9 cellular contexts compared by ENCODE assay signal in genomic region chr19:1491849-1492170, GRCh38. TPM values are rescaled to one million over a fixed set of nuclear protein-coding genes. Genes with fewer than 3 reads are reported as not detected.
DNase-seq lines count a peak whose midpoint lies in the region; ATAC-seq, FAIRE-seq and TF ChIP-seq lines count a peak whose summit lies in the region.
"Had no signal": no experiment of that assay in that cellular context is flagged by ENCODE, and none has a peak within 500 bp of the region (broad histone marks: within the 10 kb centered on the region; RNA-seq: fewer than 3 reads in every experiment).

No MANE protein-coding gene starts in this region.

- ATAC-seq in T-cell (replicated peaks in 1 of 4), result no peak
- ATAC-seq in GM19324 (IDR thresholded peaks at IDR 0.05; ENCODE audit: low FRiP score, unreplicated experiment), result no peak

- TF ChIP-seq CTCF in epithelial cell of proximal tubule (conservative IDR thresholded peaks at IDR 0.05; ENCODE audit: low read depth, low read length) (no peak), parathyroid adenoma (IDR thresholded peaks at IDR 0.05) (no peak)

- CTCF ChIA-PET in T-cell (lab: Charles Lee), result no interaction called here

- no peaks in the 10 kb centered on the region for H3K36me3 ChIP-seq in parathyroid adenoma (ENCODE audit: control insufficient read depth, insufficient read depth, low read length)

- H3K9me3 ChIP-seq in parathyroid adenoma (ENCODE audit: control insufficient read depth, low read length), result no peaks in the 10 kb centered on the region

- H3K79me2 ChIP-seq in parathyroid adenoma, result no peaks in the 10 kb centered on the region

- POLR2A ChIA-PET in T-cell (lab: Charles Lee), result no interaction called here

- H3K4me3 Mint-ChIP-seq in T-cell, result peak overlapping the region; percentile 75 to 82 (median 77)

- DNase-seq in GM12891 (ENCODE audit: insufficient read length, low spot score) (no peak), T-cell (no peak), epithelial cell of proximal tubule (ENCODE audit: low read depth) (no peak), NCI-H748 (lab: John Stamatoyannopoulos, UW; ENCODE audit: unreplicated experiment) (no peak), midbrain (lab: John Stamatoyannopoulos, UW) (no peak)
- DNase-seq: NCI-H1092, SHP77 treated with DMSO at 0.1 percent for 48 hours had no signal

- H3K9ac ChIP-seq in parathyroid adenoma, result no peak overlapping the region

- H3K4me1 ChIP-seq in parathyroid adenoma, result peaks cover 3% of the 10 kb centered on the region

- peaks cover 11 to 16% (median 12%) of the 10 kb centered on the region in 3 donors for H3K4me1 Mint-ChIP-seq in T-cell

- H3K36me3 Mint-ChIP-seq in T-cell, result no peaks in the 10 kb centered on the region

- H3K27me3 Mint-ChIP-seq in T-cell, result no peaks in the 10 kb centered on the region

- no peak for TF ChIP-seq POLR2A in GM12891 (IDR thresholded peaks at IDR 0.05; ENCODE audit: low read depth, low read length)

- FAIRE-seq in GM12891 (lab: Jason Lieb, UNC), result peak; percentile 41

- H2AFZ ChIP-seq in parathyroid adenoma, result peak overlapping the region; percentile 76

- no peaks in the 10 kb centered on the region for H3K9me3 Mint-ChIP-seq in T-cell

- H3K4me3 ChIP-seq in epithelial cell of proximal tubule (ENCODE audit: low read depth, low read length) (peak overlapping the region; percentile 64), parathyroid adenoma (ENCODE audit: low read depth, low read length) (no peak overlapping the region)

- no peak overlapping the region for H3K27ac ChIP-seq in parathyroid adenoma

- H3K4me2 ChIP-seq in parathyroid adenoma (ENCODE audit: low read length), result peak overlapping the region; percentile 81

- no peak overlapping the region for H3K27ac Mint-ChIP-seq in T-cell

- H3K27me3 ChIP-seq in parathyroid adenoma (ENCODE audit: control insufficient read depth, insufficient read depth, low read length), result no peaks in the 10 kb centered on the region

TF ChIP-seq in GM12891, 5 proteins besides CTCF, POLR2A, EP300 and RAD21:
- TF ChIP-seq TAF1 (IDR thresholded peaks at IDR 0.05; ENCODE audit: low read depth, low read length) (no peak), POLR2AphosphoS5 (IDR thresholded peaks at IDR 0.05; ENCODE audit: low read depth, low read length) (no peak), PAX5 (IDR thresholded peaks at IDR 0.05; ENCODE audit: insufficient read depth, low read length, severe bottlenecking) (no peak)

RNA-seq across cellular contexts. Expression of gene REEP6, which starts 0.8 kb away (rescaled TPM):
- polyA plus RNA-seq in GM12891 (2012; ENCODE audit: low read depth, missing spikeins), result 0.33 TPM
- total RNA-seq in T-cell, result 1 to 10 TPM; 2.2 to 6.9 (median 5.5) TPM
- total RNA-seq in epithelial cell of proximal tubule, result 3.8 and 4.8 TPM in 2 replicates

RNA-seq across cellular contexts. Expression of gene PCSK4, which starts 1.7 kb away (rescaled TPM):
- polyA plus RNA-seq in GM12891 (2012; ENCODE audit: low read depth, missing spikeins), result 1.2 TPM
- total RNA-seq in T-cell (1 to 10 TPM; 5.2 to 9.8 (median 5.6) TPM), epithelial cell of proximal tubule (1.4 and 2.5 TPM in 2 replicates)

RNA-seq across cellular contexts. Expression of gene C19orf25, which starts 12.8 kb away (rescaled TPM):
- 18.0 TPM for polyA plus RNA-seq in GM12891 (2012; ENCODE audit: low read depth, missing spikeins)
- total RNA-seq in T-cell (10 to 100 TPM; 30.8 to 76.2 (median 71.4) TPM), epithelial cell of proximal tubule (26.6 and 32.6 TPM in 2 replicates)

RNA-seq across cellular contexts. Expression of gene ADAMTSL5, which starts 21.0 kb away (rescaled TPM):
- not detected for polyA plus RNA-seq in GM12891 (2012; ENCODE audit: low read depth, missing spikeins)
- total RNA-seq in T-cell, result 1 to 10 TPM; 5.7 to 7.9 (median 6.9) TPM
- 0.07 and 0.23 TPM in 2 replicates for total RNA-seq in epithelial cell of proximal tubule

RNA-seq across cellular contexts. Expression of gene PLK5, which starts 32.1 kb away (rescaled TPM):
- 0.06 TPM for polyA plus RNA-seq in GM12891 (2012; ENCODE audit: low read depth, missing spikeins)
- total RNA-seq in T-cell (not detected), epithelial cell of proximal tubule (not detected in 2 replicates)
